ENCODE assay signal across 12 cellular contexts in the genomic region with DNA sequence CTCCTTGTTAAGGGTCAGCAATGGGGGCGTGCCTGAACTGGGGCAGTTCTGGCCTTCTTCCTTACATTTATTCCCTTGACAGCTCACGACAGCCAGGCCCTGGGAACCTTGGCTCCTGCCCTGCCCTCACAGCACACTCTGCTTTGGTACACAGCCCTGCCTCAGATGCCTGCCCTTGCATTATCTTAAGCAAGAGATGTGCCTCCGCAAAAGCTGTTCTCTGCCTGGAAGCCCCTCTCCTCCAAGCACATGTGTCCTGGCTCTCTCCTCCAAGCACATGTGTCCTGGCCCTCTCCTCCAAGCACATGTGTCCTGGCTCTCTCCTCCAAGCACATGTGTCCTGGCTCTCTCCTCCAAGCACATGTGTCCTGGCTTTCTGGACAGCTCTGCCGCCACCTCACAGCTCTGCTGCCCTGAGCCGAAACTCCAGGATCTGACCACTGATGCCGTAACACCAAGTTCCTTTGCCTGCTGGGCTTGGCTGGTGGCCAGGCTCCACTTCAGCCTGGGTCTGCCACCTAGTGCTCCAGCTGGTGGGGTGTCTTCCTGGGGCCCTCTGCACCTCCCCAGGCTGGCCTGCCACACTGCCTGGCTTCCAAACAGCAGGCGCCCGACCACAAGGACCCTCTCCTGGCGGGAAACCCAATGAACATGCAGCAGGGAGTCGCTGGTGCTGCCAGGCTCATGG. TPM values are rescaled to one million over a fixed set of nuclear protein-coding genes. Genes with fewer than 3 reads are reported as not detected.
A peak's percentile ranks its signal among the peaks of the same experiment; 100 is the strongest.
DNase-seq lines count a peak whose midpoint lies in the region; ATAC-seq and TF ChIP-seq lines count a peak whose summit lies in the region.
"Had no signal": no experiment of that assay in that cellular context is flagged by ENCODE, and none has a peak within 500 bp of the region (broad histone marks: within the 10 kb centered on the region; RNA-seq: fewer than 3 reads in every experiment).

No MANE protein-coding gene starts in this region.

- H3K4me2 ChIP-seq in BLaER1 (peak overlapping the region; percentile 61), neuronal stem cell (ENCODE audit: insufficient read depth, low read length, poor library complexity, severe bottlenecking) (no peak overlapping the region)

- H3K4me3 ChIP-seq in BLaER1 (no peak overlapping the region), neuronal stem cell (ENCODE audit: low read length in 2 of 2) (no peak overlapping the region)

- no peaks in the 10 kb centered on the region for H3K9me3 Mint-ChIP-seq in chondrocyte (ENCODE audit: low read depth)

- H3K4ac ChIP-seq in neuronal stem cell (ENCODE audit: low read length), result no peak overlapping the region

- H3K27ac Mint-ChIP-seq in chondrocyte (ENCODE audit: unreplicated experiment), result no peak overlapping the region
- H3K27ac Mint-ChIP-seq: activated naive CD8-positive, alpha-beta T cell had no signal

- H3K14ac ChIP-seq in neuronal stem cell (ENCODE audit: low read length), result peak overlapping the region; percentile 10

- H4K91ac ChIP-seq in neuronal stem cell (ENCODE audit: low read depth, low read length, poor library complexity), result no peak overlapping the region

- peak; percentile 28 for TF ChIP-seq CTCF in chondrocyte (IDR thresholded peaks at IDR 0.05)

- H3K18ac ChIP-seq in neuronal stem cell (ENCODE audit: low read length), result peak overlapping the region; percentile 71

- H3K23ac ChIP-seq in neuronal stem cell (ENCODE audit: low read depth, low read length, poor library complexity), result no peak overlapping the region

- H2BK15ac ChIP-seq in neuronal stem cell (ENCODE audit: low read length), result no peak overlapping the region

- no peaks in the 10 kb centered on the region for H4K20me1 ChIP-seq in BLaER1

- peaks cover 28% of the 10 kb centered on the region for H3K4me1 Mint-ChIP-seq in chondrocyte (ENCODE audit: low read depth)

- H3K27me3 ChIP-seq in BLaER1 (no peaks in the 10 kb centered on the region), neuronal stem cell (ENCODE audit: control insufficient read depth in 3 of 3, insufficient read depth in 3 of 3, low read depth in 1 of 3, low read length in 3 of 3) (peaks cover 0 to 33% (median 0%) of the 10 kb centered on the region in 3 experiments)

- peaks cover 17% of the 10 kb centered on the region for H3K79me1 ChIP-seq in neuronal stem cell (ENCODE audit: low read depth, low read length)

- H3K4me3 Mint-ChIP-seq in chondrocyte (ENCODE audit: unreplicated experiment), result no peak overlapping the region
- H3K4me3 Mint-ChIP-seq: activated naive CD8-positive, alpha-beta T cell had no signal

- DNase-seq in NCI-H1092 (lab: John Stamatoyannopoulos, UW) (peak; percentile 55), chondrocyte (ENCODE audit: low spot score) (no peak), neuronal stem cell (ENCODE audit: low spot score) (no peak), amniotic stem cell (lab: John Stamatoyannopoulos, UW) (no peak), MV-4-11 (lab: John Stamatoyannopoulos, UW) (no peak)
- no peak for DNase-seq in stimulated activated naive CD4-positive, alpha-beta T cell treated with Interleukin-2 at 50 U/mL for 16 hours (lab: John Stamatoyannopoulos, UW)
- DNase-seq: NCI-H82, WERI-Rb-1 had no signal

- H3K27me3 Mint-ChIP-seq in chondrocyte (ENCODE audit: low read depth), result peaks cover 25% of the 10 kb centered on the region
- H3K27me3 Mint-ChIP-seq: activated naive CD8-positive, alpha-beta T cell had no signal

- H2BK5ac ChIP-seq in neuronal stem cell (ENCODE audit: low read length), result no peak overlapping the region

- H2BK12ac ChIP-seq in neuronal stem cell (ENCODE audit: low read length), result no peak overlapping the region

- no peak overlapping the region for H4K8ac ChIP-seq in neuronal stem cell (ENCODE audit: low read depth, low read length)

- H2BK120ac ChIP-seq in neuronal stem cell (ENCODE audit: low read depth, low read length), result no peak overlapping the region

- H3K36me3 ChIP-seq in BLaER1, result no peaks in the 10 kb centered on the region
- peaks cover 0 to 34% of the 10 kb centered on the region in 2 donors for H3K36me3 ChIP-seq in neuronal stem cell (replicated peaks in 1 of 2; ENCODE audit: control insufficient read depth in 2 of 2, insufficient read depth in 2 of 2, low read length in 2 of 2)
- H3K36me3 ChIP-seq: WERI-Rb-1 had no signal

- no peaks in the 10 kb centered on the region for H3K36me3 Mint-ChIP-seq in chondrocyte (ENCODE audit: low read depth)
- H3K36me3 Mint-ChIP-seq: activated naive CD8-positive, alpha-beta T cell had no signal

- no peak for ATAC-seq in GM21576 (IDR thresholded peaks at IDR 0.05; ENCODE audit: unreplicated experiment)

- no CpG with 5 or more reads among the region's 10 CpGs for WGBS in neuronal stem cell (ENCODE audit: extremely low coverage in 2 of 2, insufficient read length in 2 of 2, insufficient replicate concordance in 1 of 2), 2 donors

- H3K9me3 ChIP-seq in BLaER1 (no peaks in the 10 kb centered on the region), neuronal stem cell (replicated peaks in 1 of 2; ENCODE audit: control insufficient read depth in 2 of 2, insufficient read depth in 1 of 2, low read depth in 1 of 2, low read length in 2 of 2) (peaks cover 0 to 2% of the 10 kb centered on the region in 2 donors)

- no peak overlapping the region for H2AK5ac ChIP-seq in neuronal stem cell (ENCODE audit: low read depth, low read length)

- H3K27ac ChIP-seq in BLaER1 (no peak overlapping the region), neuronal stem cell (replicated peaks; ENCODE audit: low read length) (no peak overlapping the region)
- H3K27ac ChIP-seq: parathyroid adenoma, WERI-Rb-1 had no signal

- H3K4me1 ChIP-seq in BLaER1 (peaks cover 47% of the 10 kb centered on the region), neuronal stem cell (ENCODE audit: control insufficient read depth in 2 of 2, insufficient read depth in 1 of 2, low read depth in 1 of 2, low read length in 2 of 2) (peaks cover 0 to 43% of the 10 kb centered on the region in 2 donors)
- H3K4me1 ChIP-seq: parathyroid adenoma had no signal

- H3K9ac ChIP-seq in BLaER1 (no peak overlapping the region), neuronal stem cell (ENCODE audit: low read depth, low read length, poor library complexity) (peak overlapping the region; percentile 2)
- H3K9ac ChIP-seq: parathyroid adenoma had no signal

- no peak overlapping the region for H2AFZ ChIP-seq in neuronal stem cell (ENCODE audit: low read length)

RNA-seq across cellular contexts. Expression of gene SCUBE1, which starts 53.1 kb away (rescaled TPM):
- total RNA-seq in chondrocyte, result 0.07 to 3.2 TPM (median 2.7 TPM) in 3 replicates
- polyA plus RNA-seq in neuronal stem cell (2013, experiment 1 of 2), result 51.2 TPM
- polyA plus RNA-seq in neuronal stem cell (2013, experiment 2 of 2), result 50.9 TPM
